Comparison of ENCODE assay signal across 1 cellular context in the genomic region with DNA sequence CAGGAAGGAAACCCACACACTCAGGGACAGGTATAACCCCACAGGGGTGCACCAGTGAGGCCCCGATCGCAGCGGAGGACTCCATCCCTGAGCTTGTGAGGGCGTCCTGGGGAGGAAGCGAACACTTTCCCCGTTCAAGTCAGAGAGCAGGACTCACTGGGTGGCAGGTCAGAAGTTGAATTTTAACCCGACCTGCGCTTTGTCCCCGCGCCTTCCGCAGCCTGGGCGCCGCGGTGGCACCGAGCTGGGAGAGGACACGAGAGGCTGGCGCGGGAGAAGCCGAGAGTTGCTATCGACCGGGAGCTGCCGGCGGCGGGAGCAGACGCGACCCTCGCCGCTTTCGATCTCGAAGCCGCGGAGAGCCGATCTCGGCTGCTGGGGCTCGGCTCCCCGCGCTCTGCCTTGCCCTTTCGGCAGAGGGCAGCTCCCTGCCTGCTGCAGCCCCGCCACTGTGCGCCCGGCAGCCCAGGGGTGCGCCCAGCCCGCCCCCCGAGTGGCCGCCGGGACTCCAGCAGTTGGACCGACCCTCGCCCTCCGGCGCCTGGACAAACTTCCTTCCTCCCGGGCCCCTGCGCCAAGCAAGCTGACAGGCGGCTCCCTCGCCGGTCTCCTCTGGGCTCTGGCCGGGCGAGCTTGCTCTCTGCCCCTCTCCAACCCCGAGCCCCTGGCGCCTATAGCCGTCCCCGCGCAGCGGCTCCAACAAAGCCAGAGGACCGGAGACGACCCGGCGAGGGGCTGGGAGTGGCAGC.
TF ChIP-seq lines count a peak whose summit lies in the region.

No MANE protein-coding gene starts in this region.

TF ChIP-seq in WTC11, 78 proteins besides CTCF, POLR2A, EP300 and RAD21 (continued from another document):
- TF ChIP-seq, protein P1, sequence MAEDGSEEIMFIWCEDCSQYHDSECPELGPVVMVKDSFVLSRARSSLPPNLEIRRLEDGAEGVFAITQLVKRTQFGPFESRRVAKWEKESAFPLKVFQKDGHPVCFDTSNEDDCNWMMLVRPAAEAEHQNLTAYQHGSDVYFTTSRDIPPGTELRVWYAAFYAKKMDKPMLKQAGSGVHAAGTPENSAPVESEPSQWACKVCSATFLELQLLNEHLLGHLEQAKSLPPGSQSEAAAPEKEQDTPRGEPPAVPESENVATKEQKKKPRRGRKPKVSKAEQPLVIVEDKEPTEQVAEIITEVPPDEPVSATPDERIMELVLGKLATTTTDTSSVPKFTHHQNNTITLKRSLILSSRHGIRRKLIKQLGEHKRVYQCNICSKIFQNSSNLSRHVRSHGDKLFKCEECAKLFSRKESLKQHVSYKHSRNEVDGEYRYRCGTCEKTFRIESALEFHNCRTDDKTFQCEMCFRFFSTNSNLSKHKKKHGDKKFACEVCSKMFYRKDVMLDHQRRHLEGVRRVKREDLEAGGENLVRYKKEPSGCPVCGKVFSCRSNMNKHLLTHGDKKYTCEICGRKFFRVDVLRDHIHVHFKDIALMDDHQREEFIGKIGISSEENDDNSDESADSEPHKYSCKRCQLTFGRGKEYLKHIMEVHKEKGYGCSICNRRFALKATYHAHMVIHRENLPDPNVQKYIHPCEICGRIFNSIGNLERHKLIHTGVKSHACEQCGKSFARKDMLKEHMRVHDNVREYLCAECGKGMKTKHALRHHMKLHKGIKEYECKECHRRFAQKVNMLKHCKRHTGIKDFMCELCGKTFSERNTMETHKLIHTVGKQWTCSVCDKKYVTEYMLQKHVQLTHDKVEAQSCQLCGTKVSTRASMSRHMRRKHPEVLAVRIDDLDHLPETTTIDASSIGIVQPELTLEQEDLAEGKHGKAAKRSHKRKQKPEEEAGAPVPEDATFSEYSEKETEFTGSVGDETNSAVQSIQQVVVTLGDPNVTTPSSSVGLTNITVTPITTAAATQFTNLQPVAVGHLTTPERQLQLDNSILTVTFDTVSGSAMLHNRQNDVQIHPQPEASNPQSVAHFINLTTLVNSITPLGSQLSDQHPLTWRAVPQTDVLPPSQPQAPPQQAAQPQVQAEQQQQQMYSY (CRISPR knock-in tag; IDR thresholded peaks at IDR 0.05) = no peak
- TF ChIP-seq SOX15 (CRISPR knock-in tag; IDR thresholded peaks at IDR 0.05) (no peak), ZNF219 (CRISPR knock-in tag; IDR thresholded peaks at IDR 0.05; ENCODE audit: borderline replicate concordance) (peak; percentile 21; the same call in 1 of the 2 replicates), RELA (CRISPR knock-in tag; IDR thresholded peaks at IDR 0.05; ENCODE audit: borderline replicate concordance) (peak; percentile 62; the same call in 1 of the 2 replicates)
- TF ChIP-seq, protein P2, sequence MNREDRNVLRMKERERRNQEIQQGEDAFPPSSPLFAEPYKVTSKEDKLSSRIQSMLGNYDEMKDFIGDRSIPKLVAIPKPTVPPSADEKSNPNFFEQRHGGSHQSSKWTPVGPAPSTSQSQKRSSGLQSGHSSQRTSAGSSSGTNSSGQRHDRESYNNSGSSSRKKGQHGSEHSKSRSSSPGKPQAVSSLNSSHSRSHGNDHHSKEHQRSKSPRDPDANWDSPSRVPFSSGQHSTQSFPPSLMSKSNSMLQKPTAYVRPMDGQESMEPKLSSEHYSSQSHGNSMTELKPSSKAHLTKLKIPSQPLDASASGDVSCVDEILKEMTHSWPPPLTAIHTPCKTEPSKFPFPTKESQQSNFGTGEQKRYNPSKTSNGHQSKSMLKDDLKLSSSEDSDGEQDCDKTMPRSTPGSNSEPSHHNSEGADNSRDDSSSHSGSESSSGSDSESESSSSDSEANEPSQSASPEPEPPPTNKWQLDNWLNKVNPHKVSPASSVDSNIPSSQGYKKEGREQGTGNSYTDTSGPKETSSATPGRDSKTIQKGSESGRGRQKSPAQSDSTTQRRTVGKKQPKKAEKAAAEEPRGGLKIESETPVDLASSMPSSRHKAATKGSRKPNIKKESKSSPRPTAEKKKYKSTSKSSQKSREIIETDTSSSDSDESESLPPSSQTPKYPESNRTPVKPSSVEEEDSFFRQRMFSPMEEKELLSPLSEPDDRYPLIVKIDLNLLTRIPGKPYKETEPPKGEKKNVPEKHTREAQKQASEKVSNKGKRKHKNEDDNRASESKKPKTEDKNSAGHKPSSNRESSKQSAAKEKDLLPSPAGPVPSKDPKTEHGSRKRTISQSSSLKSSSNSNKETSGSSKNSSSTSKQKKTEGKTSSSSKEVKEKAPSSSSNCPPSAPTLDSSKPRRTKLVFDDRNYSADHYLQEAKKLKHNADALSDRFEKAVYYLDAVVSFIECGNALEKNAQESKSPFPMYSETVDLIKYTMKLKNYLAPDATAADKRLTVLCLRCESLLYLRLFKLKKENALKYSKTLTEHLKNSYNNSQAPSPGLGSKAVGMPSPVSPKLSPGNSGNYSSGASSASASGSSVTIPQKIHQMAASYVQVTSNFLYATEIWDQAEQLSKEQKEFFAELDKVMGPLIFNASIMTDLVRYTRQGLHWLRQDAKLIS (CRISPR knock-in tag; IDR thresholded peaks at IDR 0.05; ENCODE audit: borderline replicate concordance) = peak; percentile 20; the same call in 1 of the 2 replicates
- TF ChIP-seq, protein P3, sequence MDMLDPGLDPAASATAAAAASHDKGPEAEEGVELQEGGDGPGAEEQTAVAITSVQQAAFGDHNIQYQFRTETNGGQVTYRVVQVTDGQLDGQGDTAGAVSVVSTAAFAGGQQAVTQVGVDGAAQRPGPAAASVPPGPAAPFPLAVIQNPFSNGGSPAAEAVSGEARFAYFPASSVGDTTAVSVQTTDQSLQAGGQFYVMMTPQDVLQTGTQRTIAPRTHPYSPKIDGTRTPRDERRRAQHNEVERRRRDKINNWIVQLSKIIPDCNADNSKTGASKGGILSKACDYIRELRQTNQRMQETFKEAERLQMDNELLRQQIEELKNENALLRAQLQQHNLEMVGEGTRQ (CRISPR knock-in tag; IDR thresholded peaks at IDR 0.05) = 0 out of 2 replicates have a peak, but pooled peaks have one; percentile 3
- TF ChIP-seq, protein P4, sequence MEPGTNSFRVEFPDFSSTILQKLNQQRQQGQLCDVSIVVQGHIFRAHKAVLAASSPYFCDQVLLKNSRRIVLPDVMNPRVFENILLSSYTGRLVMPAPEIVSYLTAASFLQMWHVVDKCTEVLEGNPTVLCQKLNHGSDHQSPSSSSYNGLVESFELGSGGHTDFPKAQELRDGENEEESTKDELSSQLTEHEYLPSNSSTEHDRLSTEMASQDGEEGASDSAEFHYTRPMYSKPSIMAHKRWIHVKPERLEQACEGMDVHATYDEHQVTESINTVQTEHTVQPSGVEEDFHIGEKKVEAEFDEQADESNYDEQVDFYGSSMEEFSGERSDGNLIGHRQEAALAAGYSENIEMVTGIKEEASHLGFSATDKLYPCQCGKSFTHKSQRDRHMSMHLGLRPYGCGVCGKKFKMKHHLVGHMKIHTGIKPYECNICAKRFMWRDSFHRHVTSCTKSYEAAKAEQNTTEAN (CRISPR knock-in tag; IDR thresholded peaks at IDR 0.05) = 0 out of 2 replicates have a peak, but pooled peaks have one; percentile 53
- TF ChIP-seq, protein P5, sequence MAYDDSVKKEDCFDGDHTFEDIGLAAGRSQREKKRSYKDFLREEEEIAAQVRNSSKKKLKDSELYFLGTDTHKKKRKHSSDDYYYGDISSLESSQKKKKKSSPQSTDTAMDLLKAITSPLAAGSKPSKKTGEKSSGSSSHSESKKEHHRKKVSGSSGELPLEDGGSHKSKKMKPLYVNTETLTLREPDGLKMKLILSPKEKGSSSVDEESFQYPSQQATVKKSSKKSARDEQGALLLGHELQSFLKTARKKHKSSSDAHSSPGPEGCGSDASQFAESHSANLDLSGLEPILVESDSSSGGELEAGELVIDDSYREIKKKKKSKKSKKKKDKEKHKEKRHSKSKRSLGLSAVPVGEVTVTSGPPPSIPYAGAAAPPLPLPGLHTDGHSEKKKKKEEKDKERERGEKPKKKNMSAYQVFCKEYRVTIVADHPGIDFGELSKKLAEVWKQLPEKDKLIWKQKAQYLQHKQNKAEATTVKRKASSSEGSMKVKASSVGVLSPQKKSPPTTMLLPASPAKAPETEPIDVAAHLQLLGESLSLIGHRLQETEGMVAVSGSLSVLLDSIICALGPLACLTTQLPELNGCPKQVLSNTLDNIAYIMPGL (CRISPR knock-in tag; IDR thresholded peaks at IDR 0.05) = peak; percentile 51; the same call in 1 of the 2 replicates
- TF ChIP-seq, protein P6, sequence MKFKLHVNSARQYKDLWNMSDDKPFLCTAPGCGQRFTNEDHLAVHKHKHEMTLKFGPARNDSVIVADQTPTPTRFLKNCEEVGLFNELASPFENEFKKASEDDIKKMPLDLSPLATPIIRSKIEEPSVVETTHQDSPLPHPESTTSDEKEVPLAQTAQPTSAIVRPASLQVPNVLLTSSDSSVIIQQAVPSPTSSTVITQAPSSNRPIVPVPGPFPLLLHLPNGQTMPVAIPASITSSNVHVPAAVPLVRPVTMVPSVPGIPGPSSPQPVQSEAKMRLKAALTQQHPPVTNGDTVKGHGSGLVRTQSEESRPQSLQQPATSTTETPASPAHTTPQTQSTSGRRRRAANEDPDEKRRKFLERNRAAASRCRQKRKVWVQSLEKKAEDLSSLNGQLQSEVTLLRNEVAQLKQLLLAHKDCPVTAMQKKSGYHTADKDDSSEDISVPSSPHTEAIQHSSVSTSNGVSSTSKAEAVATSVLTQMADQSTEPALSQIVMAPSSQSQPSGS (CRISPR knock-in tag; IDR thresholded peaks at IDR 0.05; ENCODE audit: borderline replicate concordance, low read depth) = no peak
- TF ChIP-seq, protein P7, sequence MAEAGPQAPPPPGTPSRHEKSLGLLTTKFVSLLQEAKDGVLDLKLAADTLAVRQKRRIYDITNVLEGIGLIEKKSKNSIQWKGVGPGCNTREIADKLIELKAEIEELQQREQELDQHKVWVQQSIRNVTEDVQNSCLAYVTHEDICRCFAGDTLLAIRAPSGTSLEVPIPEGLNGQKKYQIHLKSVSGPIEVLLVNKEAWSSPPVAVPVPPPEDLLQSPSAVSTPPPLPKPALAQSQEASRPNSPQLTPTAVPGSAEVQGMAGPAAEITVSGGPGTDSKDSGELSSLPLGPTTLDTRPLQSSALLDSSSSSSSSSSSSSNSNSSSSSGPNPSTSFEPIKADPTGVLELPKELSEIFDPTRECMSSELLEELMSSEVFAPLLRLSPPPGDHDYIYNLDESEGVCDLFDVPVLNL (CRISPR knock-in tag; IDR thresholded peaks at IDR 0.05; ENCODE audit: borderline replicate concordance, low read depth) = 0 out of 2 replicates have a peak, but pooled peaks have one; percentile 37
